Comparison of ENCODE assay signal across 8 cellular contexts in the genomic region with DNA sequence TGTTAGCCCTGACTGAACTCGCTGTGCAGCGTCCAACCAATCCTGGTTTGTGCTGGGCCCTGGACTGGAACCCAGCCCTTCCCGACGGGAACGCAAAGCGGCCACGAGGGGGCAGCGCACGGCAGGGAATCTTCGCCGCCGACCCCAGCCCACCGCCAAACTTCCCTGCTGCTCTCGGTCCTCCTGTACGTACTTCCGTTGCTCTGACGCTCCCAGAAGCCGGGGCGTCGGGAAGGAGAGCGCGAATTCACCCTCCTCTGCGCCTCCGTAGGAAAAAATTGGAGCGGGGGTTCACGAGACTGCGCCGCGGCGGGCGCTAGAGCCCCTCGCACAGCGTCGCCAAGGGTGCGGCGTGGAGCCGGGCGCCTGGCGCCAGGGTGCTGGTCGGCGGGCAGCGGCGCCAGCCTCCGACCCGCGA. TPM values are rescaled to one million over a fixed set of nuclear protein-coding genes. Genes with fewer than 3 reads are reported as not detected.
DNase-seq lines count a peak whose midpoint lies in the region; ATAC-seq and TF ChIP-seq lines count a peak whose summit lies in the region.

No MANE protein-coding gene starts in this region.

- H3K9me3 Mint-ChIP-seq in CD4-positive, alpha-beta memory T cell: peaks cover 0 to 1% (median 0%) of the 10 kb centered on the region in 8 donors
- peaks cover 0 to 2% (median 0%) of the 10 kb centered on the region in 6 donors for H3K9me3 Mint-ChIP-seq in immature natural killer cell

- H3K27ac Mint-ChIP-seq in CD4-positive, alpha-beta memory T cell: peak overlapping the region in 1 of 7 donors; percentile 12
- no peak overlapping the region for H3K27ac Mint-ChIP-seq in immature natural killer cell

- H3K4me1 Mint-ChIP-seq in CD4-positive, alpha-beta memory T cell: peaks cover 6 to 14% (median 10%) of the 10 kb centered on the region in 4 donors
- H3K4me1 Mint-ChIP-seq in immature natural killer cell: peaks cover 10 to 19% of the 10 kb centered on the region in 2 donors

- POLR2A ChIA-PET in CD4-positive, alpha-beta memory T cell (lab: Charles Lee; ENCODE audit: partially characterized antibody): interaction anchor here (1.6 kb wide), 1 partner anchor 382 kb away, joined by 8 read pairs; no protein-coding TSS in a partner anchor

- CTCF ChIA-PET in CD4-positive, alpha-beta memory T cell (lab: Charles Lee; ENCODE audit: partially characterized antibody): interaction anchor here (0.6 to 4.5 kb wide), 9 partner anchors 9 to 383 kb away, joined by 3 to 38 read pairs (median 4); no protein-coding TSS in a partner anchor

- H3K9ac ChIP-seq in skeletal muscle tissue (ENCODE audit: low read depth in 1 of 3, low read length in 3 of 3): peak overlapping the region; percentile 70 to 87 (median 80)

- H3K27me3 Mint-ChIP-seq in CD4-positive, alpha-beta memory T cell: peaks cover 20 to 39% of the 10 kb centered on the region in 2 donors
- H3K27me3 Mint-ChIP-seq in immature natural killer cell (ENCODE audit: low read depth in 3 of 3): peaks cover 7 to 17% (median 17%) of the 10 kb centered on the region in 3 donors

- peaks cover 15% of the 10 kb centered on the region for H3K4me1 ChIP-seq in CD4-positive, alpha-beta memory T cell (ENCODE audit: insufficient read depth, low read length)
- H3K4me1 ChIP-seq in HAP-1 (no peaks in the 10 kb centered on the region), skeletal muscle tissue (ENCODE audit: control insufficient read depth in 3 of 3, insufficient read depth in 3 of 3, low read length in 3 of 3) (peaks cover 10 to 25% (median 14%) of the 10 kb centered on the region in 3 donors)

- in situ Hi-C loops in HAP-1 (cut with MboI; ENCODE audit: low sequenced_read_pairs): loop anchor here (5.0 kb wide), 1 partner anchor 379 kb away; no protein-coding TSS in a partner anchor

- ATAC-seq in GM18519 (IDR thresholded peaks at IDR 0.05; ENCODE audit: low FRiP score, unreplicated experiment): no peak

- H3K27me3 ChIP-seq in CD4-positive, alpha-beta memory T cell (ENCODE audit: insufficient read depth, low read length): peaks cover 5% of the 10 kb centered on the region
- H3K27me3 ChIP-seq in HAP-1 (ENCODE audit: low read depth): peaks cover 28% of the 10 kb centered on the region
- H3K27me3 ChIP-seq in skeletal muscle tissue (ENCODE audit: control insufficient read depth in 3 of 3, insufficient read depth in 3 of 3, low read length in 3 of 3): peaks cover 0 to 4% (median 0%) of the 10 kb centered on the region in 3 donors

- no peaks in the 10 kb centered on the region for H3K36me3 Mint-ChIP-seq in CD4-positive, alpha-beta memory T cell
- H3K36me3 Mint-ChIP-seq in immature natural killer cell: no peaks in the 10 kb centered on the region

- DNase-seq in CD4-positive, alpha-beta memory T cell: peak; percentile 32 to 56 (median 54)
- DNase-seq in HAP-1 (ENCODE audit: low spot score in 2 of 2): peak; percentile 68 to 87
- peak; percentile 56 for DNase-seq in NCI-H2107 (lab: John Stamatoyannopoulos, UW)
- DNase-seq in cardiac fibroblast (ENCODE audit: low read depth in 2 of 2): peak; percentile 92 to 94
- DNase-seq in immature natural killer cell: peak; percentile 41 to 50 (median 48)

- H3K36me3 ChIP-seq in CD4-positive, alpha-beta memory T cell (ENCODE audit: insufficient read depth, low read length): no peaks in the 10 kb centered on the region
- H3K36me3 ChIP-seq in HAP-1 (replicated peaks): no peaks in the 10 kb centered on the region
- no peaks in the 10 kb centered on the region for H3K36me3 ChIP-seq in skeletal muscle tissue (ENCODE audit: control insufficient read depth in 3 of 3, insufficient read depth in 3 of 3, low read length in 3 of 3)

- TF ChIP-seq CTCF in WI38 (IDR thresholded peaks at IDR 0.05; ENCODE audit: low read depth, low read length) (peak; percentile 78), cardiac fibroblast (IDR thresholded peaks at IDR 0.05; ENCODE audit: low read depth, low read length) (peak; percentile 86)

- H3K9me3 ChIP-seq in CD4-positive, alpha-beta memory T cell (ENCODE audit: control insufficient read depth in 1 of 2, low read length in 2 of 2): no peaks in the 10 kb centered on the region
- H3K9me3 ChIP-seq in HAP-1 (no peaks in the 10 kb centered on the region), skeletal muscle tissue (ENCODE audit: control insufficient read depth in 3 of 3, low read length in 3 of 3) (no peaks in the 10 kb centered on the region)

- no peak overlapping the region for H3K27ac ChIP-seq in CD4-positive, alpha-beta memory T cell (ENCODE audit: low read depth, low read length)
- H3K27ac ChIP-seq in skeletal muscle tissue (ENCODE audit: low read depth, low read length): peak overlapping the region; percentile 52

- peak overlapping the region; percentile 11 to 63 for H3K4me3 ChIP-seq in CD4-positive, alpha-beta memory T cell (ENCODE audit: low read length in 2 of 2)
- H3K4me3 ChIP-seq in HAP-1: peak overlapping the region; percentile 35
- peak overlapping the region; percentile 66 for H3K4me3 ChIP-seq in WI38 (ENCODE audit: low read depth, low read length)
- H3K4me3 ChIP-seq in cardiac fibroblast (replicated peaks in 1 of 2; ENCODE audit: low read depth in 2 of 2, low read length in 2 of 2): peak overlapping the region; percentile 77 to 78
- peak overlapping the region; percentile 82 to 88 (median 88) for H3K4me3 ChIP-seq in skeletal muscle tissue (ENCODE audit: low read length in 3 of 3)

- intact Hi-C loops in CD4-positive, alpha-beta memory T cell (cut with micrococcal nuclease): loop anchor here (1.0 to 2.0 kb wide), 5 partner anchors 17 to 273 kb away; no protein-coding TSS in a partner anchor

- H3K4me3 Mint-ChIP-seq in CD4-positive, alpha-beta memory T cell: peak overlapping the region; percentile 71 to 85 (median 80)
- H3K4me3 Mint-ChIP-seq in immature natural killer cell: peak overlapping the region; percentile 66 to 80 (median 74)

RNA-seq across cellular contexts. Expression of a gene that starts 0.9 kb away (rescaled TPM):
- 1 to 10 TPM; 2.1 to 2.2 TPM for total RNA-seq in CD4-positive, alpha-beta memory T cell
- under 1 TPM in 1 of 2 donors, not detected in 1; 0.26 TPM for polyA plus RNA-seq in CD4-positive, alpha-beta memory T cell
- not detected for polyA plus RNA-seq in immature natural killer cell
- 2.1 TPM for total RNA-seq in skeletal muscle tissue

Comparison
In these comparisons a context has a peak if more than half of its experiments do, and no peak if none do; other contexts are left out.
1. H3K4me3 ChIP-seq: peak in every context shown above with its lines; median percentile 88 in skeletal muscle tissue; 78 in cardiac fibroblast; 66 in WI38; 37 in CD4-positive, alpha-beta memory T cell; 35 in HAP-1.